ENCODE assay signal across 7 cellular contexts in the genomic region with DNA sequence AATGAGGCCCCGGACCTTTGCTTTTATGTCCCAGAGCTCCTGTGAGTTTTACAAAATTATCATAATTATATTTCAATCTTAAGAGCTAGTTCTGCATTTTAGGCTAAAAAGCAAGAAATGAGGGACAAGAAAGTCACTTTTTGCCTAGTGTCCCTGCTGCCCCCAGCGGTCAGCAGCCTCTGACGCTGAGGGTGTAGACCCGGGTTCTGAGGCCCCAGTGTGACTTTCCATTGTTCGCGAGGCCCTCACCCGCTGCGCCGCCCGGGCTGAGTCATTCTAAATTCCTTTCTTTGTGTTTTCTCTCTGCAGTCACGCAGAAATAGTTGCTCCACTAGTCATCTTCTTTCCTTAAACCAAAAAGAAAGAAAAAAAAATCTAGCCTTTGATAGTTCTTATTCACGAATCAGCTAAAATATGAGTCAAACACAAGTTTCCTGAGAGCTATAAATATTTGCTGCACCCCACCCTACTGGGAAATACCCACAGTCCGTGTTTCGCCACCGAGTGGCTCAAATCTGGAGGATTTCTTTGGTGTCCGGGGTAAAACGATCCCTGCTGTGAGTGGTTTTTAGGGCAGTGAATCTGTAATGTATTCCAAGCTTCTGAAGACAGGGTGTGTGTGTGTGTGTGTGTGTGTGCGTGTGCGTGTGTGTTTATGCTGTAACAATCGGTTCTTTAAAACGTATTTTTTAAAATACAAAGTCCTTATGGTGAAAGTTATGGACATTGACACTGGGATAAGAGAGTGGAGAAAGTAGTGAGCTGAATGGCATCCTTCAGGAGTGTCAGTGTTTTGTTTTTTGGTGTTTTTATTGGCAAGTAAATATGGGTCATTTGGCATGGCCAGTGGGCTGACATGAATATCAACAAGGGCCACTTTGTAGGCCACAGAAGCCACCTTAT. TPM values are rescaled to one million over a fixed set of nuclear protein-coding genes. Genes with fewer than 3 reads are reported as not detected.
DNase-seq lines count a peak whose midpoint lies in the region; ATAC-seq and TF ChIP-seq lines count a peak whose summit lies in the region.

No MANE protein-coding gene starts in this region.

- H3K36me3 ChIP-seq in RWPE2 (ENCODE audit: low read depth) (no peaks in the 10 kb centered on the region), gastroesophageal sphincter (no peaks in the 10 kb centered on the region)

- H3K9me3 ChIP-seq in RWPE2 (ENCODE audit: severe bottlenecking) (peaks cover 2% of the 10 kb centered on the region), gastroesophageal sphincter (no peaks in the 10 kb centered on the region)

- no peak for TF ChIP-seq EP300 in gastroesophageal sphincter (IDR thresholded peaks at IDR 0.05)

- 0 to 1% methylated on average over 6 to 20 of the region's 21 CpGs for WGBS in gastroesophageal sphincter (ENCODE audit: low coverage in 1 of 2), 2 donors

- DNase-seq in RWPE2 (ENCODE audit: low spot score) (peak; percentile 91), activated gamma-delta T cell (lab: John Stamatoyannopoulos, UW) (peak; percentile 23), nucleus accumbens (lab: John Stamatoyannopoulos, UW) (peak; percentile 6 to 89 (median 70)), superior temporal gyrus (ENCODE audit: extremely low spot score) (peak; percentile 92)

- ATAC-seq in GM18870 (IDR thresholded peaks at IDR 0.05; ENCODE audit: unreplicated experiment) (peak; percentile 75), HG03097 (IDR thresholded peaks at IDR 0.05; ENCODE audit: low FRiP score, unreplicated experiment) (peak; percentile 53), RWPE2 (ENCODE audit: low read depth) (peak; percentile 93), gastroesophageal sphincter (peak; percentile 96)

- no peak for TF ChIP-seq POLR2A in gastroesophageal sphincter (IDR thresholded peaks at IDR 0.05)

- H3K27me3 ChIP-seq in RWPE2 (ENCODE audit: insufficient read depth, poor library complexity, severe bottlenecking) (no peaks in the 10 kb centered on the region), gastroesophageal sphincter (no peaks in the 10 kb centered on the region)

- peak; percentile 81 for TF ChIP-seq CTCF in RWPE2 (IDR thresholded peaks at IDR 0.05; ENCODE audit: poor library complexity, severe bottlenecking)
- TF ChIP-seq CTCF in gastroesophageal sphincter (IDR thresholded peaks at IDR 0.05), result peak in 3 of 4 experiments; percentile 43 to 54 (median 51)

- H3K27ac ChIP-seq in RWPE2 (ENCODE audit: poor library complexity, severe bottlenecking) (peak overlapping the region; percentile 99), gastroesophageal sphincter (peak overlapping the region; percentile 83 to 98 (median 93))

- H3K4me1 ChIP-seq in RWPE2 (ENCODE audit: insufficient read depth, poor library complexity, severe bottlenecking), result peaks cover 25% of the 10 kb centered on the region
- peaks cover 5 to 33% (median 7%) of the 10 kb centered on the region in 3 donors for H3K4me1 ChIP-seq in gastroesophageal sphincter

- H3K4me3 ChIP-seq in RWPE2 (ENCODE audit: severe bottlenecking) (peak overlapping the region; percentile 25), gastroesophageal sphincter (peak overlapping the region; percentile 21 to 30)

RNA-seq across cellular contexts. Expression of a gene that starts 59.7 kb away (rescaled TPM):
- total RNA-seq in gastroesophageal sphincter, result over 10,000 TPM in 2 of 4 donors, 1,000 to 10,000 TPM in 2; 7,131 to 12,070 (median 10,987) TPM

Comparison
In these comparisons a context has a peak if more than half of its experiments do, and no peak if none do; other contexts are left out.
1. Peak in every context shown above with its lines: DNase-seq, ATAC-seq, H3K4me3 ChIP-seq and H3K27ac ChIP-seq.
2. DNase-seq: peak in every context shown above with its lines; median percentile 92 in superior temporal gyrus; 91 in RWPE2; 70 in nucleus accumbens; 23 in activated gamma-delta T cell.